In genomic region chr11:35487532-35488078, GRCh38 we compare ENCODE assay signal across 8 cellular contexts. TPM values are rescaled to one million over a fixed set of nuclear protein-coding genes. Genes with fewer than 3 reads are reported as not detected.
DNase-seq lines count a peak whose midpoint lies in the region; ATAC-seq and TF ChIP-seq lines count a peak whose summit lies in the region.

No MANE protein-coding gene starts in this region.

- TF ChIP-seq CTCF in GM12872 (IDR thresholded peaks at IDR 0.05; ENCODE audit: insufficient read depth, low read depth, low read length) = peak; percentile 20; the same call in 2 of the 3 replicates
- TF ChIP-seq CTCF in nephron (IDR thresholded peaks at IDR 0.05; ENCODE audit: unreplicated experiment in 3 of 3) = peak; percentile 39 to 58 (median 41)

- H3K4me1 Mint-ChIP-seq in nephron = peaks cover 22% of the 10 kb centered on the region

- H3K36me3 Mint-ChIP-seq in nephron (ENCODE audit: low read depth) = peaks cover 25% of the 10 kb centered on the region

- H3K27me3 Mint-ChIP-seq in nephron (ENCODE audit: low read depth) = peaks cover 14% of the 10 kb centered on the region

- DNase-seq in NCI-H460 (ENCODE audit: extremely low read depth, low read depth) (peak; percentile 17), dermis microvascular lymphatic vessel endothelial cell (ENCODE audit: low read depth in 2 of 2) (peak; percentile 20 to 39)

- no peak for ATAC-seq in GM18868 (IDR thresholded peaks at IDR 0.05; ENCODE audit: unreplicated experiment)
- no peak for ATAC-seq in GM21528 (IDR thresholded peaks at IDR 0.05; ENCODE audit: low FRiP score, unreplicated experiment)
- ATAC-seq in GM18511 (IDR thresholded peaks at IDR 0.05; ENCODE audit: unreplicated experiment) = no peak
- ATAC-seq in HG02884 (IDR thresholded peaks at IDR 0.05; ENCODE audit: unreplicated experiment) = no peak

- peaks cover 22% of the 10 kb centered on the region for H3K9me3 Mint-ChIP-seq in nephron

- H3K27ac Mint-ChIP-seq in nephron = no peak overlapping the region

- no peak overlapping the region for H3K4me3 Mint-ChIP-seq in nephron

RNA-seq across cellular contexts. Expression of gene PAMR1, which starts 37.8 kb away (rescaled TPM):
- not detected in 2 replicates for total RNA-seq in NCI-H460 (2014; rRNA removed; shearing (Covaris generic))
- 0.47 and 1.1 TPM in 2 replicates for polyA plus RNA-seq in NCI-H460 (2014; cell fraction: nucleus; rRNA removed)
- under 0.01 and 0.25 TPM in 2 replicates for total RNA-seq in dermis microvascular lymphatic vessel endothelial cell
